In the genomic region with DNA sequence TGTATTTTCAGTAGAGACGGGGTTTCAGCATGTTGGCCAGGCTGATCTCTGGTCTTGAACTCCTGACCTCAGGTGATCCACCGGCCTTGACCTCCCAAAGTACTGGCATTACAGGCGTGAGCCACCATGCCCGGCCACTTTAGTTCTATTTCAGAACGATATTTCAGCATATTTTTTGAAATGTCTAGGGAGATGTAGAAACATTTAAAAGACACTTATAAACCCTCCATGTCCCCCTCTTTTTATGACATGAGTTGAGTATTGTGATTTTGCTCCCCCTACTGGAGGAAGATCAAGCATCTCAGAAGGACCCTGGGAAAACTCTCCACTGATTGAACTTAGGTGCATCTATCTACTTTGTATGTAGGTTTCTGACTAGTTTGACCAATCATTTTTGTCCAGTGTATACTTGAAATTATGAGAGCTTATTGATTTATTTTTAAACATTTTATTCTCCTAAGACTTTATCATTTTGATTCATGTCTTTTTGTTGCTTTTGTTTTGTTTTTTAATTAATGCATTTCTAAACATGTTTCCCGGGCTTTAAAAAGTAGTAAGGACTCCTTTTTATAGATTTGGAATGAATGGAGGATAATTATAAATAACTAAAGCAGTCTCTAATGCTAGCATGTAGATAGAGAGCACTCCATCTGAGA, we compare ENCODE assay signal across 8 cellular contexts.
DNase-seq lines count a peak whose midpoint lies in the region; ATAC-seq, FAIRE-seq and TF ChIP-seq lines count a peak whose summit lies in the region.

No MANE protein-coding gene starts in this region.

- CTCF ChIA-PET in BJ (lab: Yijun Ruan, JAX): interaction anchor here (0.5 to 5.5 kb wide), 14 partner anchors 8 to 127 kb away, joined by 3 to 38 read pairs (median 4); partner anchors contain the start of gene CHD9

- no peaks in the 10 kb centered on the region for H3K9me3 ChIP-seq in osteoblast (ENCODE audit: low read depth, low read length)

- H2AFZ ChIP-seq in osteoblast (ENCODE audit: low read length): no peak overlapping the region

- H4K20me1 ChIP-seq in osteoblast (ENCODE audit: insufficient read depth, low read length): peaks cover 7% of the 10 kb centered on the region

- POLR2A ChIA-PET in BJ (lab: Charles Lee): no interaction called here

- in situ Hi-C loops in SK-MEL-5 (cut with HindIII; ENCODE audit: low pct_unique_long_range_greater_than_20kb, low sequenced_read_pairs): no loop called here

- H3K36me3 ChIP-seq in BJ (ENCODE audit: control insufficient read depth, insufficient read depth, low read length): peaks cover 1% of the 10 kb centered on the region
- peaks cover 25% of the 10 kb centered on the region for H3K36me3 ChIP-seq in osteoblast (ENCODE audit: insufficient read depth, low read length)

- peaks cover 10% of the 10 kb centered on the region for H3K4me1 ChIP-seq in osteoblast (ENCODE audit: insufficient read depth, low read length)

- H3K4me3 ChIP-seq in BJ (ENCODE audit: low read depth, low read length) (no peak overlapping the region), fibroblast of mammary gland (ENCODE audit: control insufficient read depth, low read depth, low read length) (no peak overlapping the region), osteoblast (ENCODE audit: insufficient read depth, low read length) (no peak overlapping the region)

- FAIRE-seq in GM12891 (lab: Jason Lieb, UNC): peak; percentile 84

- H3K27me3 ChIP-seq in BJ (ENCODE audit: control insufficient read depth, insufficient read depth, low read length) (no peaks in the 10 kb centered on the region), osteoblast (ENCODE audit: insufficient read depth, low read length) (no peaks in the 10 kb centered on the region)

- TF ChIP-seq CTCF in BJ (IDR thresholded peaks at IDR 0.05; ENCODE audit: insufficient read depth, low read depth, low read length): peak; percentile 77
- peak; percentile 76 for TF ChIP-seq CTCF in fibroblast of mammary gland (conservative IDR thresholded peaks at IDR 0.05; ENCODE audit: control insufficient read depth, insufficient read depth, low read depth, low read length)
- TF ChIP-seq CTCF in osteoblast (IDR thresholded peaks at IDR 0.05; ENCODE audit: extremely low read depth, low read depth, low read length): peak; percentile 67

- no peak for DNase-seq in BJ (ENCODE audit: low read depth)
- DNase-seq in GM12891 (ENCODE audit: insufficient read length, low spot score): peak; percentile 6
- peak; percentile 72 for DNase-seq in HT-29 (ENCODE audit: low spot score)
- peak; percentile 70 for DNase-seq in SK-MEL-5 (ENCODE audit: low read depth, low spot score)
- DNase-seq in fibroblast of mammary gland (ENCODE audit: low read depth): peak; percentile 67
- peak; percentile 44 for DNase-seq in osteoblast (ENCODE audit: insufficient read length, low spot score, missing footprints)

- H3K4me2 ChIP-seq in osteoblast (ENCODE audit: insufficient read depth, low read length): no peak overlapping the region

- TF ChIP-seq POLR2A in GM12891 (IDR thresholded peaks at IDR 0.05; ENCODE audit: low read depth, low read length): no peak
- no peak for TF ChIP-seq POLR2A in GM18505 (IDR thresholded peaks at IDR 0.05; ENCODE audit: borderline replicate concordance, extremely low read depth, insufficient read depth, insufficient read length)

- ATAC-seq in GM18505 (IDR thresholded peaks at IDR 0.05; ENCODE audit: unreplicated experiment) (no peak), HG02763 (IDR thresholded peaks at IDR 0.05; ENCODE audit: unreplicated experiment) (no peak)

- H3K79me2 ChIP-seq in osteoblast (ENCODE audit: insufficient read depth, low read length): peaks cover 78% of the 10 kb centered on the region

- H3K27ac ChIP-seq in osteoblast (ENCODE audit: low read depth, low read length): no peak overlapping the region

TF ChIP-seq in GM12891, 5 proteins besides CTCF, POLR2A, EP300 and RAD21:
- TF ChIP-seq SPI1 (IDR thresholded peaks at IDR 0.05; ENCODE audit: low read depth, low read length) (no peak), POLR2AphosphoS5 (IDR thresholded peaks at IDR 0.05; ENCODE audit: low read depth, low read length) (no peak), PAX5 (IDR thresholded peaks at IDR 0.05; ENCODE audit: insufficient read depth, low read length, severe bottlenecking) (no peak), POU2F2 (IDR thresholded peaks at IDR 0.05; ENCODE audit: low read depth, low read length) (no peak), TAF1 (IDR thresholded peaks at IDR 0.05; ENCODE audit: low read depth, low read length) (no peak)
